Comparison of ENCODE assay signal across 13 cellular contexts in genomic region chr1:58392083-58392482, GRCh38.
A peak's percentile ranks its signal among the peaks of the same experiment; 100 is the strongest.
DNase-seq lines count a peak whose midpoint lies in the region; ATAC-seq and TF ChIP-seq lines count a peak whose summit lies in the region.
"Had no signal": no experiment of that assay in that cellular context is flagged by ENCODE, and none has a peak within 500 bp of the region (broad histone marks: within the 10 kb centered on the region; RNA-seq: fewer than 3 reads in every experiment).

No MANE protein-coding gene starts in this region.

- peaks cover 4% of the 10 kb centered on the region for H3K36me3 Mint-ChIP-seq in memory B cell

- H3K27ac Mint-ChIP-seq in memory B cell, result no peak overlapping the region

- no peak for TF ChIP-seq CTCF in omental fat pad (IDR thresholded peaks at IDR 0.05)

- H3K4me1 Mint-ChIP-seq in memory B cell, result peaks cover 6% of the 10 kb centered on the region

- H3K9me3 Mint-ChIP-seq in memory B cell, result peaks cover 2% of the 10 kb centered on the region

- peak overlapping the region; percentile 6 for H3K4me3 ChIP-seq in Jurkat, Clone E6-1 (ENCODE audit: low read length)
- H3K4me3 ChIP-seq: SJSA1 had no signal

- H3K27me3 Mint-ChIP-seq in memory B cell, result no peaks in the 10 kb centered on the region

- peak; percentile 73 for ATAC-seq in GM18499 (IDR thresholded peaks at IDR 0.05; ENCODE audit: insufficient read depth, unreplicated experiment)
- peak; percentile 51 for ATAC-seq in GM21423 (IDR thresholded peaks at IDR 0.05; ENCODE audit: unreplicated experiment)
- ATAC-seq in memory B cell (ENCODE audit: low read depth), result peak; percentile 92
- ATAC-seq in GM18520 (IDR thresholded peaks at IDR 0.05; ENCODE audit: unreplicated experiment), result no peak
- ATAC-seq in omental fat pad (ENCODE audit: low FRiP score), result no peak
- ATAC-seq: sciatic nerve had no signal

- DNase-seq in Jurkat, Clone E6-1 (ENCODE audit: low read depth, low spot score), result peak; percentile 86
- DNase-seq in memory B cell (ENCODE audit: low spot score in 2 of 2) (peak in 1 of 2 donors; percentile 41), NCI-H1694 (lab: John Stamatoyannopoulos, UW) (no peak), DMS153 treated with DMSO at 0.1 percent for 48 hours (lab: John Stamatoyannopoulos, UW; ENCODE audit: unreplicated experiment) (no peak), omental fat pad (ENCODE audit: low spot score) (no peak)
- DNase-seq: cerebellar nuclear complex; DMS53; stimulated activated CD8-positive, alpha-beta memory T cell treated with anti-CD3 and anti-CD28 coated beads, Interleukin-4, amount 100 ng/mL, for 48 hours had no signal

- no peak overlapping the region for H3K4me3 Mint-ChIP-seq in memory B cell

Comparison
In these comparisons a context has a peak if more than half of its experiments do, and no peak if none do; other contexts are left out.
1. ATAC-seq: peak in GM18499 (single experiment), GM21423 (single experiment) and memory B cell (single experiment); none in GM18520 (single experiment) and omental fat pad (single experiment).